7 cellular contexts compared by ENCODE assay signal in genomic region chr2:36336321-36336720, GRCh38.
"Had no signal": no experiment of that assay in that cellular context is flagged by ENCODE, and none has a peak within 500 bp of the region (broad histone marks: within the 10 kb centered on the region; RNA-seq: fewer than 3 reads in every experiment).

No MANE protein-coding gene starts in this region.

- DNase-seq: GDM1, GF-D8 had no signal

- FAIRE-seq: GM12878, GM12891, GM12892, GM18507, GM19239 had no signal

- H3K4me3 ChIP-seq: GM12878 had no signal

- ATAC-seq: GM12878 had no signal
